In genomic region chr18:26419746-26420145, GRCh38 we compare ENCODE assay signal across 17 cellular contexts.
"Had no signal": no experiment of that assay in that cellular context is flagged by ENCODE, and none has a peak within 500 bp of the region (broad histone marks: within the 10 kb centered on the region; RNA-seq: fewer than 3 reads in every experiment).

No MANE protein-coding gene starts in this region.

- H3K36me3 ChIP-seq: left ventricle myocardium inferior, neutrophil, tibial artery had no signal

- ATAC-seq: mucosa of descending colon; stimulated activated naive CD8-positive, alpha-beta T cell treated with anti-CD3 and anti-CD28 coated beads, Interleukin-15, Interleukin-2, amounts not matched to agents 100 U/mL and 50 U/mL, for 24 hours; T-helper 17 cell had no signal

- H3K4me3 ChIP-seq: left ventricle myocardium inferior, mucosa of descending colon, tibial artery had no signal

- H3K4me1 ChIP-seq: left ventricle myocardium inferior, tibial artery had no signal

- H3K27me3 Mint-ChIP-seq: activated naive CD8-positive, alpha-beta T cell; brain had no signal

- DNase-seq: activated CD4-positive, alpha-beta T cell treated with anti-CD3 and anti-CD28 coated beads, Interleukin-2, amount 50 U/mL, for 4 hours; amniotic stem cell; effector CD8-positive, alpha-beta T cell; immature natural killer cell; kidney glomerular epithelial cell; left ventricle myocardium inferior; mucosa of descending colon; naive B cell; stimulated activated CD4-positive, alpha-beta T cell treated with anti-CD3 and anti-CD28 coated beads, Interleukin-12 subunit alpha, Interleukin-12 subunit beta, amount 100 ng/mL, for 4 hours; stimulated activated CD4-positive, alpha-beta T cell treated with anti-CD3 and anti-CD28 coated beads, Interleukin-2, amount 100 ng/mL, for 24 hours; stimulated activated naive CD8-positive, alpha-beta T cell treated with anti-CD3 and anti-CD28 coated beads, Interleukin-15, Interleukin-2, amounts not matched to agents 100 U/mL and 50 U/mL, for 24 hours; T-helper 17 cell; tibial artery had no signal

- H3K27ac ChIP-seq: left ventricle myocardium inferior, neutrophil, tibial artery had no signal

- H3K4me3 Mint-ChIP-seq: activated naive CD8-positive, alpha-beta T cell; activated T-helper 1 cell treated with anti-CD3 and anti-CD28 coated beads, Interleukin-12 subunit alpha, Interleukin-12 subunit beta, Interleukin-2, Interleukin-4 antibody, amounts not matched to agents 30 ng/mL and 10 ng/mL and 1 ng/mL, durations not matched to agents 14 hours and 24 hours and 36 hours; brain; immature natural killer cell; T-helper 17 cell had no signal

- H3K9me3 Mint-ChIP-seq: activated T-helper 1 cell treated with anti-CD3 and anti-CD28 coated beads, Interleukin-12 subunit alpha, Interleukin-12 subunit beta, Interleukin-2, Interleukin-4 antibody, amounts not matched to agents 30 ng/mL and 10 ng/mL and 1 ng/mL, durations not matched to agents 14 hours and 24 hours and 36 hours; immature natural killer cell; naive B cell had no signal

- H3K27ac Mint-ChIP-seq: activated naive CD8-positive, alpha-beta T cell; activated T-helper 1 cell treated with anti-CD3 and anti-CD28 coated beads, Interleukin-12 subunit alpha, Interleukin-12 subunit beta, Interleukin-2, Interleukin-4 antibody, amounts not matched to agents 30 ng/mL and 10 ng/mL and 1 ng/mL, durations not matched to agents 14 hours and 24 hours and 36 hours; immature natural killer cell; T-helper 17 cell had no signal

- H3K9me3 ChIP-seq: left ventricle myocardium inferior, mucosa of descending colon, neutrophil, tibial artery had no signal

- H3K36me3 Mint-ChIP-seq: brain, immature natural killer cell had no signal

- H3K27me3 ChIP-seq: neutrophil, tibial artery had no signal

- H3K4me1 Mint-ChIP-seq: naive B cell, T-helper 17 cell had no signal
